Comparison of ENCODE assay signal across 23 cellular contexts in the genomic region with DNA sequence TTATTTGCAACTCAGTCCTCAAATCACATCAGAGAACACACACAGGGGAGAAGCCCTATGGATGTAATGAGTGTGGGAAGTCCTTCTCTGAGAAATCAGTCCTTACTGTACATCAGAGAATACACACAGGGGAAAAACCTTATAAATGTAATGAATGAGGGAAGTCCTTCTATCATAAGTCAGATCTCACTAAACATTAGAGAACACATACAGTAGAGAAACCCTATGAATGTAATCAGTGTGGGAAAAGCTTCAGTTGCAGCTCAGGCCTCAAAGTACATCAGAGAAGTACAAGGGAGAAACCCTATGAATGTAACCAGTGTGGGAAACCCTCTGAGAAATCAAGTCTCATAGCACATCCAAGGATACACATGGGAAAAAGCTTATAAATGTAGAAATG. TPM values are rescaled to one million over a fixed set of nuclear protein-coding genes. Genes with fewer than 3 reads are reported as not detected.
A peak's percentile ranks its signal among the peaks of the same experiment; 100 is the strongest.
DNase-seq lines count a peak whose midpoint lies in the region; ATAC-seq, FAIRE-seq and TF ChIP-seq lines count a peak whose summit lies in the region.
"Had no signal": no experiment of that assay in that cellular context is flagged by ENCODE, and none has a peak within 500 bp of the region (broad histone marks: within the 10 kb centered on the region; RNA-seq: fewer than 3 reads in every experiment).

No MANE protein-coding gene starts in this region.

- no peaks in the 10 kb centered on the region for H3K4me1 ChIP-seq in CD8-positive, alpha-beta T cell (ENCODE audit: insufficient read depth, low read length)
- no peaks in the 10 kb centered on the region for H3K4me1 ChIP-seq in PC-3 (ENCODE audit: insufficient read depth, low read length)
- H3K4me1 ChIP-seq in K562 (replicated peaks in 1 of 2; ENCODE audit: control insufficient read depth in 2 of 2, insufficient read depth in 2 of 2, low read length in 2 of 2), result no peaks in the 10 kb centered on the region
- H3K4me1 ChIP-seq in naive thymus-derived CD4-positive, alpha-beta T cell (ENCODE audit: control insufficient read depth in 2 of 2, insufficient read depth in 2 of 2, low read length in 2 of 2), result no peaks in the 10 kb centered on the region
- H3K4me1 ChIP-seq: A549, HAP-1 had no signal

- H3K79me2 ChIP-seq in PC-3 (ENCODE audit: low read length) (no peaks in the 10 kb centered on the region), K562 (ENCODE audit: control insufficient read depth, insufficient read depth, low read length) (no peaks in the 10 kb centered on the region)

- CTCF ChIA-PET in CD8-positive, alpha-beta T cell (lab: Charles Lee), result no interaction called here
- CTCF ChIA-PET in PC-3 (lab: Charles Lee), result no interaction called here
- CTCF ChIA-PET in K562 (lab: Yijun Ruan, JAX; ENCODE audit: low intra/inter-chr PET ratio), result no interaction called here
- CTCF ChIA-PET in naive thymus-derived CD4-positive, alpha-beta T cell (lab: Charles Lee), result no interaction called here

- H3K4me2 ChIP-seq in PC-3 (ENCODE audit: low read length) (no peak overlapping the region), K562 (ENCODE audit: insufficient read depth, low read length) (no peak overlapping the region)
- H3K4me2 ChIP-seq: A549 had no signal

- no peak overlapping the region for H2AFZ ChIP-seq in PC-3 (ENCODE audit: low read length)
- no peak overlapping the region for H2AFZ ChIP-seq in K562 (ENCODE audit: low read depth, low read length)
- H2AFZ ChIP-seq: GM23248 had no signal

- no peak for TF ChIP-seq POLR2A in K562 (conservative IDR thresholded peaks at IDR 0.05)

- H3K9me3 ChIP-seq in CD8-positive, alpha-beta T cell (ENCODE audit: low read length), result peaks cover 23% of the 10 kb centered on the region
- H3K9me3 ChIP-seq in PC-3 (ENCODE audit: low read length), result peaks cover 41% of the 10 kb centered on the region
- peaks cover 9% of the 10 kb centered on the region; the same call in 1 of the 2 replicates for H3K9me3 ChIP-seq in K562 (replicated peaks; ENCODE audit: control insufficient read depth, insufficient read depth, low read depth, low read length)
- H3K9me3 ChIP-seq in naive thymus-derived CD4-positive, alpha-beta T cell (ENCODE audit: control insufficient read depth in 2 of 3, low read length in 3 of 3), result peaks cover 0 to 28% (median 18%) of the 10 kb centered on the region in 3 experiments

- H3K36me3 ChIP-seq in CD8-positive, alpha-beta T cell (ENCODE audit: insufficient read depth, low read length), result no peaks in the 10 kb centered on the region
- H3K36me3 ChIP-seq in PC-3 (ENCODE audit: low read depth, low read length) (peaks cover 36% of the 10 kb centered on the region; the same call in 1 of the 2 replicates), K562 (ENCODE audit: control insufficient read depth, insufficient read depth, low read length) (no peaks in the 10 kb centered on the region)
- H3K36me3 ChIP-seq in naive thymus-derived CD4-positive, alpha-beta T cell (ENCODE audit: control insufficient read depth in 2 of 3, insufficient read depth in 3 of 3, low read length in 3 of 3), result no peaks in the 10 kb centered on the region
- H3K36me3 ChIP-seq: HAP-1 had no signal

- H3K36me3 Mint-ChIP-seq in CD8-positive, alpha-beta T cell, result peaks cover 12% of the 10 kb centered on the region
- H3K36me3 Mint-ChIP-seq in naive thymus-derived CD4-positive, alpha-beta T cell, result peaks cover 0 to 21% (median 4%) of the 10 kb centered on the region in 5 donors

- H3K9me2 ChIP-seq in PC-3 (replicated peaks; ENCODE audit: low read length), result no peaks in the 10 kb centered on the region

- H3K27me3 ChIP-seq in CD8-positive, alpha-beta T cell (ENCODE audit: insufficient read depth, low read length), result no peaks in the 10 kb centered on the region
- H3K27me3 ChIP-seq in PC-3 (ENCODE audit: low read length) (no peaks in the 10 kb centered on the region), K562 (ENCODE audit: control insufficient read depth in 2 of 2, insufficient read depth in 2 of 2, low read length in 2 of 2) (no peaks in the 10 kb centered on the region)
- H3K27me3 ChIP-seq in naive thymus-derived CD4-positive, alpha-beta T cell (ENCODE audit: control insufficient read depth in 2 of 2, insufficient read depth in 2 of 2, low read length in 2 of 2), result no peaks in the 10 kb centered on the region

- FAIRE-seq in K562 (lab: Jason Lieb, UNC), result no peak
- no peak for FAIRE-seq in D721Med (lab: Jason Lieb, UNC)
- FAIRE-seq: A549, GM12891, GM18507 had no signal

- intact Hi-C loops in CD8-positive, alpha-beta T cell (cut with DNase I, micrococcal nuclease), result no loop called here
- intact Hi-C loops in PC-3 (cut with micrococcal nuclease) (no loop called here), K562 (cut with micrococcal nuclease) (no loop called here), Right ventricle myocardium superior (cut with DNase I) (no loop called here)
- intact Hi-C loops in naive thymus-derived CD4-positive, alpha-beta T cell (cut with micrococcal nuclease), result no loop called here

- TF ChIP-seq RAD21 in K562 (CRISPR knock-in tag; conservative IDR thresholded peaks at IDR 0.05 in 1 of 2, IDR thresholded peaks at IDR 0.05 in 1 of 2), result no peak

- ATAC-seq in CD8-positive, alpha-beta T cell, result no peak
- no peak for ATAC-seq in PC-3
- no peak for ATAC-seq in K562
- ATAC-seq in naive thymus-derived CD4-positive, alpha-beta T cell, result no peak
- ATAC-seq in Right ventricle myocardium superior (ENCODE audit: poor library complexity), result no peak
- ATAC-seq: A549 had no signal

- H3K27ac ChIP-seq in CD8-positive, alpha-beta T cell (ENCODE audit: low read depth, low read length), result no peak overlapping the region
- no peak overlapping the region for H3K27ac ChIP-seq in PC-3 (ENCODE audit: low read length)
- H3K27ac ChIP-seq in K562 (ENCODE audit: extremely low read depth, low read depth, low read length), result no peak overlapping the region
- no peak overlapping the region for H3K27ac ChIP-seq in naive thymus-derived CD4-positive, alpha-beta T cell (ENCODE audit: low read depth, low read length)
- H3K27ac ChIP-seq: 22Rv1, A549, C4-2B, GM23248, HL-60 had no signal

- H3K9me3 Mint-ChIP-seq in CD8-positive, alpha-beta T cell, result peaks cover 33% of the 10 kb centered on the region
- peaks cover 7 to 69% (median 34%) of the 10 kb centered on the region in 11 donors for H3K9me3 Mint-ChIP-seq in naive thymus-derived CD4-positive, alpha-beta T cell

- in situ Hi-C loops in K562 (cut with MboI), result no loop called here

- peak overlapping the region; percentile 8 for H3K4me3 ChIP-seq in CD8-positive, alpha-beta T cell (ENCODE audit: low read depth, low read length)
- H3K4me3 ChIP-seq in PC-3 (ENCODE audit: low read length) (peak overlapping the region; percentile 0; the same call in 1 of the 2 replicates), K562 (no peak overlapping the region)
- H3K4me3 ChIP-seq in naive thymus-derived CD4-positive, alpha-beta T cell (ENCODE audit: low read length), result peak overlapping the region; percentile 3
- H3K4me3 ChIP-seq: A549, GM23248, HAP-1 had no signal

- no peak overlapping the region for H3K4me3 Mint-ChIP-seq in CD8-positive, alpha-beta T cell
- no peak overlapping the region for H3K4me3 Mint-ChIP-seq in naive thymus-derived CD4-positive, alpha-beta T cell
- H3K4me3 Mint-ChIP-seq: CD4-positive, alpha-beta T cell had no signal

- H3F3A ChIP-seq in PC-3 (ENCODE audit: low read length, unreplicated experiment), result no peaks in the 10 kb centered on the region

- no peak for TF ChIP-seq CTCF in CD8-positive, alpha-beta T cell (IDR thresholded peaks at IDR 0.05)
- TF ChIP-seq CTCF in PC-3 (conservative IDR thresholded peaks at IDR 0.05; ENCODE audit: low read depth, low read length) (no peak), K562 (IDR thresholded peaks at IDR 0.05 in 2 of 3, conservative IDR thresholded peaks at IDR 0.05 in 1 of 3; ENCODE audit: insufficient read depth in 2 of 3, low read depth in 1 of 3, low read length in 3 of 3) (no peak), D721Med (IDR thresholded peaks at IDR 0.05; ENCODE audit: insufficient read depth, missing control alignments) (no peak)

- no peaks in the 10 kb centered on the region for H3K27me3 Mint-ChIP-seq in CD8-positive, alpha-beta T cell (ENCODE audit: low read depth)
- H3K27me3 Mint-ChIP-seq in naive thymus-derived CD4-positive, alpha-beta T cell, result peaks cover 0 to 10% (median 0%) of the 10 kb centered on the region in 5 donors
- H3K27me3 Mint-ChIP-seq: CD4-positive, alpha-beta T cell had no signal

- no peak overlapping the region for H3K27ac Mint-ChIP-seq in CD8-positive, alpha-beta T cell
- peak overlapping the region in 1 of 9 donors; percentile 14 for H3K27ac Mint-ChIP-seq in naive thymus-derived CD4-positive, alpha-beta T cell
- H3K27ac Mint-ChIP-seq: CD4-positive, alpha-beta T cell had no signal

- H3K9ac ChIP-seq in PC-3 (ENCODE audit: low read length) (no peak overlapping the region), K562 (ENCODE audit: insufficient read depth in 1 of 2, low read depth in 2 of 2, low read length in 2 of 2) (no peak overlapping the region)
- H3K9ac ChIP-seq: GM23248 had no signal

- no peaks in the 10 kb centered on the region for H3K4me1 Mint-ChIP-seq in CD8-positive, alpha-beta T cell (ENCODE audit: low read depth)
- H3K4me1 Mint-ChIP-seq in naive thymus-derived CD4-positive, alpha-beta T cell, result no peaks in the 10 kb centered on the region

- BruUV-seq in PC-3 (replicated peaks; lab: Mats Ljungman, UMichigan), result no TSS peak
- BruUV-seq in K562 (replicated peaks; lab: Mats Ljungman, UMichigan), result no TSS peak

- H4K20me1 ChIP-seq in PC-3 (ENCODE audit: low read length) (no peaks in the 10 kb centered on the region), K562 (replicated peaks; ENCODE audit: control insufficient read depth, insufficient read depth, low read length) (no peaks in the 10 kb centered on the region)

- POLR2A ChIA-PET in CD8-positive, alpha-beta T cell (lab: Charles Lee), result no interaction called here
- POLR2A ChIA-PET in PC-3 (lab: Charles Lee; ENCODE audit: unreplicated experiment) (no interaction called here), K562 (lab: Yijun Ruan, JAX) (no interaction called here)
- POLR2A ChIA-PET in naive thymus-derived CD4-positive, alpha-beta T cell (lab: Charles Lee), result no interaction called here

- no peaks in the 10 kb centered on the region for H3K9me1 ChIP-seq in K562 (ENCODE audit: control insufficient read depth, insufficient read depth, low read length)

- TF ChIP-seq EP300 in K562 (IDR thresholded peaks at IDR 0.05; ENCODE audit: low read length), result no peak

- DNase-seq in CD8-positive, alpha-beta T cell, result no peak
- DNase-seq in PC-3 (no peak), K562 (ENCODE audit: extremely low read depth in 1 of 4, low spot score in 3 of 4) (no peak), NCI-H146 (lab: John Stamatoyannopoulos, UW) (no peak), D721Med (ENCODE audit: insufficient read length, low spot score) (no peak), Right ventricle myocardium superior (no peak)
- DNase-seq in naive thymus-derived CD4-positive, alpha-beta T cell, result no peak
- DNase-seq: AML-193; Calu3; CD4-positive, alpha-beta T cell; DMS 273 treated with DMSO at 0.1 percent for 48 hours; DMS53; DND-41; EL; GM23248; IMR-90 had no signal

RNA-seq across cellular contexts. Expression of a gene that starts 39.0 kb away (rescaled TPM):
- 1 to 10 TPM; 2.3 to 2.9 TPM for total RNA-seq in CD8-positive, alpha-beta T cell
- 112 and 115 TPM in 2 replicates for total RNA-seq in PC-3 (2014; rRNA removed)
- total RNA-seq in K562 (2011; cell fraction: chromatin; rRNA removed; ENCODE audit: low replicate concordance), result 20.6 and 40.6 TPM in 2 replicates
- total RNA-seq in K562 (2011; cell fraction: nucleolus; rRNA removed), result 10.2 and 11.1 TPM in 2 replicates
- total RNA-seq in K562 (2011; cell fraction: nucleoplasm; rRNA removed), result 28.7 and 51.4 TPM in 2 replicates
- 6.1 and 6.8 TPM in 2 replicates for total RNA-seq in K562 (2014; rRNA removed)
- total RNA-seq in K562 (2014; rRNA removed; fragmentation: Illumina TruSeq; extraction: Trizol), result 9.4 and 10.5 TPM in 2 replicates
- total RNA-seq in K562 (2015; rRNA removed; fragmentation: Illumina TruSeq; extraction: Trizol), result 10.4 and 10.9 TPM in 2 replicates
- 5.6 and 7.0 TPM in 2 replicates for total RNA-seq in K562 (2021)
- polyA plus RNA-seq in K562 (2011; rRNA removed), result 12.7 and 16.7 TPM in 2 replicates
- 5.0 and 7.9 TPM in 2 replicates for polyA plus RNA-seq in K562 (2011; cell fraction: cytosol; rRNA removed)
- 31.1 and 53.7 TPM in 2 replicates for polyA plus RNA-seq in K562 (2011; cell fraction: nucleus; rRNA removed)
- 7.0 and 9.1 TPM in 2 replicates for polyA plus RNA-seq in K562 (2012)
- 9.7 and 10.2 TPM in 2 replicates for polyA plus RNA-seq in K562 (2014; fragmentation: Illumina TruSeq; extraction: Trizol)
- 1 to 10 TPM; 4.5 to 5.0 TPM for polyA plus RNA-seq in K562 (2014; fragmentation: Nextera tagmentation; extraction: Ambion mirVana)
- polyA plus RNA-seq in K562 (2014; rRNA removed), result 16.5 and 18.1 TPM in 2 replicates
- polyA minus RNA-seq in K562 (2011; rRNA and poly(A)+ RNA removed), result 10.6 and 18.4 TPM in 2 replicates
- 3.9 and 4.7 TPM in 2 replicates for polyA minus RNA-seq in K562 (2011; cell fraction: cytosol; rRNA and poly(A)+ RNA removed)
- 11.3 and 23.8 TPM in 2 replicates for polyA minus RNA-seq in K562 (2011; cell fraction: nucleus; rRNA and poly(A)+ RNA removed)
- total RNA-seq in naive thymus-derived CD4-positive, alpha-beta T cell, result 10 to 100 TPM in 3 of 5 experiments, 1 to 10 TPM in 2; 5.4 to 26.9 (median 11.0) TPM
- 1 to 10 TPM; 4.3 to 6.8 TPM for polyA plus RNA-seq in naive thymus-derived CD4-positive, alpha-beta T cell
- total RNA-seq in Right ventricle myocardium superior, result 11.4 TPM
